Comparison of ENCODE assay signal across 27 cellular contexts in genomic region chr16:25716186-25716585, GRCh38. TPM values are rescaled to one million over a fixed set of nuclear protein-coding genes. Genes with fewer than 3 reads are reported as not detected.
"Had no signal": no experiment of that assay in that cellular context is flagged by ENCODE, and none has a peak within 500 bp of the region (broad histone marks: within the 10 kb centered on the region; RNA-seq: fewer than 3 reads in every experiment).

No MANE protein-coding gene starts in this region.

- DNase-seq: activated CD4-positive, alpha-beta memory T cell treated with anti-CD3 and anti-CD28 coated beads, Interleukin-2, amount 10 ng/mL, durations not matched to agents 7 days and 5 days; activated CD4-positive, alpha-beta T cell treated with anti-CD3 and anti-CD28 coated beads, Interleukin-2, amount 10 ng/mL, durations not matched to agents 24 days and 14 days; activated gamma-delta T cell; activated naive CD4-positive, alpha-beta T cell treated with anti-CD3 and anti-CD28 coated beads, Interleukin-2, amount 50 U/mL, for 16 hours; activated naive CD8-positive, alpha-beta T cell treated with anti-CD3 and anti-CD28 coated beads, Interleukin-2, amount 50 U/mL, for 24 hours; activated T-cell treated with anti-CD3 and anti-CD28 coated beads for 4 hours; effector CD4-positive, alpha-beta T cell; erythroblast; foreskin fibroblast; heart right ventricle; immature natural killer cell; left ventricle myocardium superior; mammary epithelial cell; pancreas; right cardiac atrium; stimulated activated CD4-positive, alpha-beta T cell treated with anti-CD3 and anti-CD28 coated beads, Interleukin-4, amount 100 ng/mL, for 4 hours; T1000; tibial artery had no signal

- H3K9me3 Mint-ChIP-seq: activated CD4-positive, alpha-beta memory T cell treated with anti-CD3 and anti-CD28 coated beads, Interleukin-2, amount 10 ng/mL, durations not matched to agents 7 days and 5 days; activated CD4-positive, alpha-beta T cell treated with anti-CD3 and anti-CD28 coated beads, Interleukin-2, amount 10 ng/mL, durations not matched to agents 24 days and 14 days; activated naive CD8-positive, alpha-beta T cell treated with anti-CD3 and anti-CD28 coated beads, Interleukin-2, amount 50 U/mL, for 24 hours; activated T-helper 1 cell treated with anti-CD3 and anti-CD28 coated beads, Interleukin-12 subunit alpha, Interleukin-12 subunit beta, Interleukin-2, Interleukin-4 antibody, amounts not matched to agents 30 ng/mL and 10 ng/mL and 1 ng/mL, durations not matched to agents 14 hours and 24 hours and 36 hours; immature natural killer cell; natural killer cell treated with Interleukin-12 subunit alpha and Interleukin-12 subunit beta and Interleukin-15 and Interleukin-18, amount 100 ng/mL, for 72 hours; stimulated activated naive CD8-positive, alpha-beta T cell treated with anti-CD3 and anti-CD28 coated beads, Interleukin-15, Interleukin-2, amounts not matched to agents 100 ng/mL and 50 ng/mL, for 24 hours; T-helper 1 cell treated with Interleukin-12 subunit alpha and Interleukin-12 subunit beta and Interleukin-4 antibody, amounts not matched to agents 30 μg/mL and 1 μg/mL, for 36 hours had no signal

- H3K9me3 ChIP-seq: neutrophil, pancreas, tibial artery had no signal

- FAIRE-seq: pancreas had no signal

- H3K36me3 Mint-ChIP-seq: immature natural killer cell; natural killer cell treated with Interleukin-12 subunit alpha and Interleukin-12 subunit beta and Interleukin-15 and Interleukin-18, amount 100 ng/mL, for 72 hours had no signal

- H3K27ac ChIP-seq: cardiac muscle cell, heart right ventricle, neutrophil, pancreas, tibial artery had no signal

- H3K36me3 ChIP-seq: cardiac muscle cell, heart right ventricle, neutrophil, pancreas, tibial artery had no signal

- H3K4me3 ChIP-seq: cardiac muscle cell, heart right ventricle, pancreas, tibial artery had no signal

- H3K27me3 ChIP-seq: cardiac muscle cell, pancreas, tibial artery had no signal

- H3K27ac Mint-ChIP-seq: activated CD4-positive, alpha-beta memory T cell treated with anti-CD3 and anti-CD28 coated beads, Interleukin-2, amount 10 ng/mL, durations not matched to agents 7 days and 5 days; activated CD4-positive, alpha-beta T cell treated with anti-CD3 and anti-CD28 coated beads, Interleukin-2, amount 10 ng/mL, durations not matched to agents 24 days and 14 days; activated naive CD8-positive, alpha-beta T cell treated with anti-CD3 and anti-CD28 coated beads, Interleukin-2, amount 50 U/mL, for 24 hours; activated T-helper 1 cell treated with anti-CD3 and anti-CD28 coated beads, Interleukin-12 subunit alpha, Interleukin-12 subunit beta, Interleukin-2, Interleukin-4 antibody, amounts not matched to agents 30 ng/mL and 10 ng/mL and 1 ng/mL, durations not matched to agents 14 hours and 24 hours and 36 hours; immature natural killer cell; natural killer cell treated with Interleukin-12 subunit alpha and Interleukin-12 subunit beta and Interleukin-15 and Interleukin-18, amount 100 ng/mL, for 72 hours; stimulated activated naive CD8-positive, alpha-beta T cell treated with anti-CD3 and anti-CD28 coated beads, Interleukin-15, Interleukin-2, amounts not matched to agents 100 ng/mL and 50 ng/mL, for 24 hours; T-helper 1 cell treated with Interleukin-12 subunit alpha and Interleukin-12 subunit beta and Interleukin-4 antibody, amounts not matched to agents 30 μg/mL and 1 μg/mL, for 36 hours had no signal

- H3K4me1 Mint-ChIP-seq: activated CD4-positive, alpha-beta memory T cell treated with anti-CD3 and anti-CD28 coated beads, Interleukin-2, amount 10 ng/mL, durations not matched to agents 7 days and 5 days; activated CD4-positive, alpha-beta T cell treated with anti-CD3 and anti-CD28 coated beads, Interleukin-2, amount 10 ng/mL, durations not matched to agents 24 days and 14 days; activated naive CD8-positive, alpha-beta T cell treated with anti-CD3 and anti-CD28 coated beads, Interleukin-2, amount 50 U/mL, for 24 hours; immature natural killer cell had no signal

- ATAC-seq: activated naive CD8-positive, alpha-beta T cell treated with anti-CD3 and anti-CD28 coated beads, Interleukin-2, amount 50 U/mL, for 24 hours; heart right ventricle; left ventricle myocardium superior; natural killer cell treated with Interleukin-12 subunit alpha and Interleukin-12 subunit beta and Interleukin-15 and Interleukin-18, amount 100 ng/mL, for 72 hours; pancreas; right cardiac atrium had no signal

- H3K4me1 ChIP-seq: heart right ventricle, pancreas, tibial artery had no signal

- H3K27me3 Mint-ChIP-seq: activated CD4-positive, alpha-beta memory T cell treated with anti-CD3 and anti-CD28 coated beads, Interleukin-2, amount 10 ng/mL, durations not matched to agents 7 days and 5 days; activated CD4-positive, alpha-beta T cell treated with anti-CD3 and anti-CD28 coated beads, Interleukin-2, amount 10 ng/mL, durations not matched to agents 24 days and 14 days had no signal

- H3K4me3 Mint-ChIP-seq: activated CD4-positive, alpha-beta memory T cell treated with anti-CD3 and anti-CD28 coated beads, Interleukin-2, amount 10 ng/mL, durations not matched to agents 7 days and 5 days; activated CD4-positive, alpha-beta T cell treated with anti-CD3 and anti-CD28 coated beads, Interleukin-2, amount 10 ng/mL, durations not matched to agents 24 days and 14 days; activated naive CD8-positive, alpha-beta T cell treated with anti-CD3 and anti-CD28 coated beads, Interleukin-2, amount 50 U/mL, for 24 hours; activated T-helper 1 cell treated with anti-CD3 and anti-CD28 coated beads, Interleukin-12 subunit alpha, Interleukin-12 subunit beta, Interleukin-2, Interleukin-4 antibody, amounts not matched to agents 30 ng/mL and 10 ng/mL and 1 ng/mL, durations not matched to agents 14 hours and 24 hours and 36 hours; immature natural killer cell; natural killer cell treated with Interleukin-12 subunit alpha and Interleukin-12 subunit beta and Interleukin-15 and Interleukin-18, amount 100 ng/mL, for 72 hours; stimulated activated naive CD8-positive, alpha-beta T cell treated with anti-CD3 and anti-CD28 coated beads, Interleukin-15, Interleukin-2, amounts not matched to agents 100 ng/mL and 50 ng/mL, for 24 hours; T-helper 1 cell treated with Interleukin-12 subunit alpha and Interleukin-12 subunit beta and Interleukin-4 antibody, amounts not matched to agents 30 μg/mL and 1 μg/mL, for 36 hours had no signal

RNA-seq across cellular contexts. Expression of gene HS3ST4, which starts 24.4 kb away (rescaled TPM):
- total RNA-seq: activated CD4-positive, alpha-beta memory T cell treated with anti-CD3 and anti-CD28 coated beads, Interleukin-2, amount 10 ng/mL, durations not matched to agents 7 days and 5 days; activated CD4-positive, alpha-beta T cell treated with anti-CD3 and anti-CD28 coated beads, Interleukin-2, amount 10 ng/mL, durations not matched to agents 24 days and 14 days; activated T-helper 1 cell treated with anti-CD3 and anti-CD28 coated beads, Interleukin-12 subunit alpha, Interleukin-12 subunit beta, Interleukin-2, Interleukin-4 antibody, amounts not matched to agents 30 ng/mL and 10 ng/mL and 1 ng/mL, durations not matched to agents 14 hours and 24 hours and 36 hours; fibroblast of lung; heart right ventricle; left ventricle myocardium superior; mammary epithelial cell; natural killer cell treated with Interleukin-12 subunit alpha and Interleukin-12 subunit beta and Interleukin-15 and Interleukin-18, amount 100 ng/mL, for 72 hours; pulmonary artery endothelial cell; right cardiac atrium; ureter had no signal
- polyA plus RNA-seq: fibroblast of lung, immature natural killer cell, mammary epithelial cell, right cardiac atrium had no signal
